27 cellular contexts compared by ENCODE assay signal in genomic region chr4:76792418-76792817, GRCh38.
"Had no signal": no experiment of that assay in that cellular context is flagged by ENCODE, and none has a peak within 500 bp of the region (broad histone marks: within the 10 kb centered on the region; RNA-seq: fewer than 3 reads in every experiment).

No MANE protein-coding gene starts in this region.

- DNase-seq: activated B cell treated with CpG ODN at 0.5 μM for 24 hours; activated CD4-positive, alpha-beta memory T cell treated with anti-CD3 and anti-CD28 coated beads for 36 hours; activated CD4-positive, alpha-beta T cell treated with anti-CD3 and anti-CD28 coated beads for 48 hours; activated CD8-positive, alpha-beta memory T cell treated with anti-CD3 and anti-CD28 coated beads, Interleukin-2, amount 10 ng/mL, durations not matched to agents 7 days and 5 days; activated CD8-positive, alpha-beta memory T cell treated with anti-CD3 and anti-CD28 coated beads, Interleukin-2, amount 50 U/mL, for 4 hours; activated CD8-positive, alpha-beta T cell treated with anti-CD3 and anti-CD28 coated beads, Interleukin-2, amount 10 ng/mL, durations not matched to agents 7 days and 5 days; activated effector memory CD4-positive, alpha-beta T cell treated with anti-CD3 and anti-CD28 coated beads, Interleukin-2, amount 50 U/mL, for 16 hours; activated naive CD4-positive, alpha-beta T cell treated with anti-CD3 and anti-CD28 coated beads for 36 hours; activated naive CD8-positive, alpha-beta T cell treated with anti-CD3 and anti-CD28 coated beads for 36 hours; activated naive CD8-positive, alpha-beta T cell treated with anti-CD3 and anti-CD28 coated beads, Interleukin-2, amount 50 U/mL, for 24 hours; activated T-cell treated with anti-CD3 and anti-CD28 coated beads, Interleukin-2, amount 50 U/mL, for 1 hour; activated T-cell treated with anti-CD3 and anti-CD28 coated beads, Interleukin-2, amount 50 U/mL, for 48 hours; adrenal gland; amygdala; aorta; body of pancreas; caudate nucleus; colonic mucosa; effector CD8-positive, alpha-beta T cell; foreskin fibroblast; head of caudate nucleus; T-helper 17 cell; T1000; WERI-Rb-1 had no signal

- FAIRE-seq: frontal cortex had no signal

- H3K27ac ChIP-seq: adrenal gland, body of pancreas, colonic mucosa, WERI-Rb-1 had no signal

- H3K4me3 ChIP-seq: adrenal gland, body of pancreas, colonic mucosa had no signal

- H3K9me3 ChIP-seq: adrenal gland, body of pancreas, colonic mucosa had no signal

- H3K27me3 ChIP-seq: adrenal gland, body of pancreas, colonic mucosa had no signal

- H3K4me1 ChIP-seq: adrenal gland, body of pancreas, colonic mucosa had no signal

- ATAC-seq: activated CD4-positive, CD25-positive, alpha-beta regulatory T cell treated with anti-CD3 and anti-CD28 coated beads, Interleukin-2, amount 50 U/mL, for 24 hours; activated CD8-positive, alpha-beta memory T cell treated with anti-CD3 and anti-CD28 coated beads, Interleukin-2, amount 10 ng/mL, durations not matched to agents 7 days and 5 days; activated CD8-positive, alpha-beta T cell treated with anti-CD3 and anti-CD28 coated beads, Interleukin-2, amount 10 ng/mL, durations not matched to agents 7 days and 5 days; activated naive CD8-positive, alpha-beta T cell treated with anti-CD3 and anti-CD28 coated beads, Interleukin-2, amount 50 U/mL, for 24 hours; body of pancreas; esophagus mucosa; T-helper 17 cell had no signal

- H3K36me3 ChIP-seq: adrenal gland, colonic mucosa, WERI-Rb-1 had no signal
